In genomic region chr4:112213850-112214249, GRCh38 we compare ENCODE assay signal across 12 cellular contexts. TPM values are rescaled to one million over a fixed set of nuclear protein-coding genes. Genes with fewer than 3 reads are reported as not detected.
DNase-seq lines count a peak whose midpoint lies in the region; ATAC-seq and TF ChIP-seq lines count a peak whose summit lies in the region.
"Had no signal": no experiment of that assay in that cellular context is flagged by ENCODE, and none has a peak within 500 bp of the region (broad histone marks: within the 10 kb centered on the region; RNA-seq: fewer than 3 reads in every experiment).

No MANE protein-coding gene starts in this region.

- H3K36me3 ChIP-seq in brain microvascular endothelial cell (replicated peaks) (no peaks in the 10 kb centered on the region), mesenchymal stem cell (ENCODE audit: control insufficient read depth in 1 of 2, insufficient read depth in 2 of 2, low read depth in 1 of 2, low read length in 2 of 2) (no peaks in the 10 kb centered on the region)
- H3K36me3 ChIP-seq: MG63 had no signal

- no peak overlapping the region for H2AFZ ChIP-seq in mesenchymal stem cell (ENCODE audit: low read depth, low read length)

- no peak overlapping the region for H3K18ac ChIP-seq in mesenchymal stem cell (ENCODE audit: low read depth in 1 of 2, low read length in 2 of 2)

- no peak overlapping the region for H3K14ac ChIP-seq in mesenchymal stem cell (ENCODE audit: low read length in 2 of 2)

- H3K9me3 ChIP-seq in mesenchymal stem cell (ENCODE audit: control insufficient read depth, low read length), result no peaks in the 10 kb centered on the region
- H3K9me3 ChIP-seq: MG63 had no signal

- no peak overlapping the region for H3K4ac ChIP-seq in mesenchymal stem cell (ENCODE audit: low read depth in 1 of 2, low read length in 2 of 2)

- no CpG with 5 or more reads among the region's 3 CpGs for WGBS in mesenchymal stem cell

- ATAC-seq in HG03457 (IDR thresholded peaks at IDR 0.05; ENCODE audit: unreplicated experiment) (no peak), GM21786 (IDR thresholded peaks at IDR 0.05; ENCODE audit: unreplicated experiment) (no peak)

- no peaks in the 10 kb centered on the region for H3K4me1 ChIP-seq in mesenchymal stem cell (ENCODE audit: control insufficient read depth, insufficient read depth, low read depth, low read length)
- H3K4me1 ChIP-seq: Caco-2 had no signal

- H4K8ac ChIP-seq in mesenchymal stem cell (ENCODE audit: low read length), result no peak overlapping the region

- H4K91ac ChIP-seq in mesenchymal stem cell (ENCODE audit: low read length), result no peak overlapping the region

- DNase-seq in EL (peak; percentile 78), NCI-H226 (peak; percentile 4), brain microvascular endothelial cell (peak; percentile 31), mesenchymal stem cell (peak; percentile 81), GOT3 (lab: John Stamatoyannopoulos, UW) (no peak)
- no peak for DNase-seq in activated naive CD4-positive, alpha-beta T cell (lab: John Stamatoyannopoulos, UW)
- DNase-seq: Caco-2, MG63, NCI-H345, Right ventricle myocardium superior had no signal

- TF ChIP-seq CTCF in brain microvascular endothelial cell (IDR thresholded peaks at IDR 0.05; ENCODE audit: low read depth, low read length, missing control alignments), result no peak

- H3K9ac ChIP-seq in mesenchymal stem cell (ENCODE audit: low read length), result peak overlapping the region; percentile 38

- no peak overlapping the region for H2BK5ac ChIP-seq in mesenchymal stem cell (ENCODE audit: low read depth, low read length, poor library complexity, severe bottlenecking)

- H3K4me2 ChIP-seq in mesenchymal stem cell (ENCODE audit: low read length, poor library complexity, severe bottlenecking), result no peak overlapping the region

- H3K23ac ChIP-seq in mesenchymal stem cell (ENCODE audit: low read length in 2 of 2), result no peak overlapping the region

- no peaks in the 10 kb centered on the region for H3K79me1 ChIP-seq in mesenchymal stem cell (replicated peaks; ENCODE audit: low read length, poor library complexity, severe bottlenecking)

- H3K27me3 ChIP-seq in brain microvascular endothelial cell (replicated peaks), result no peaks in the 10 kb centered on the region
- no peaks in the 10 kb centered on the region for H3K27me3 ChIP-seq in mesenchymal stem cell (ENCODE audit: control insufficient read depth in 1 of 2, insufficient read depth in 1 of 2, low read length in 2 of 2)
- H3K27me3 ChIP-seq: MG63 had no signal

- in situ Hi-C loops in brain microvascular endothelial cell (cut with HindIII; ENCODE audit: low pct_ligation_motif_present, low sequenced_read_pairs), result no loop called here

- no peak overlapping the region for H2BK12ac ChIP-seq in mesenchymal stem cell (ENCODE audit: low read length in 2 of 2)

- H3K27ac ChIP-seq in brain microvascular endothelial cell, result peak overlapping the region; percentile 17
- H3K27ac ChIP-seq in mesenchymal stem cell (ENCODE audit: low read length, poor library complexity, severe bottlenecking), result no peak overlapping the region

- no peak overlapping the region for H2BK120ac ChIP-seq in mesenchymal stem cell (ENCODE audit: low read depth, low read length)

- no peak overlapping the region for H2AK5ac ChIP-seq in mesenchymal stem cell (ENCODE audit: low read length, severe bottlenecking)

- no peak overlapping the region for H2BK15ac ChIP-seq in mesenchymal stem cell (ENCODE audit: low read depth, poor library complexity, severe bottlenecking)

- no peak overlapping the region for H3K4me3 ChIP-seq in brain microvascular endothelial cell (ENCODE audit: low read depth, low read length)
- no peak overlapping the region for H3K4me3 ChIP-seq in mesenchymal stem cell (ENCODE audit: insufficient read depth in 1 of 2, low read depth in 1 of 2, low read length in 2 of 2)
- H3K4me3 ChIP-seq: MG63 had no signal

RNA-seq across cellular contexts. Expression of gene AP1AR, which starts 17.7 kb away (rescaled TPM):
- polyA plus RNA-seq in mesenchymal stem cell (2013, experiment 1 of 2), result 11.8 TPM
- polyA plus RNA-seq in mesenchymal stem cell (2013, experiment 2 of 2), result 11.9 TPM

Comparison
In these comparisons a context has a peak if more than half of its experiments do, and no peak if none do; other contexts are left out.
1. DNase-seq: peak in EL (single experiment), NCI-H226 (single experiment), brain microvascular endothelial cell (single experiment) and mesenchymal stem cell (single experiment); none in activated naive CD4-positive, alpha-beta T cell (0 of 4) and GOT3 (single experiment).